Comparison of ENCODE assay signal across 12 cellular contexts in the genomic region with DNA sequence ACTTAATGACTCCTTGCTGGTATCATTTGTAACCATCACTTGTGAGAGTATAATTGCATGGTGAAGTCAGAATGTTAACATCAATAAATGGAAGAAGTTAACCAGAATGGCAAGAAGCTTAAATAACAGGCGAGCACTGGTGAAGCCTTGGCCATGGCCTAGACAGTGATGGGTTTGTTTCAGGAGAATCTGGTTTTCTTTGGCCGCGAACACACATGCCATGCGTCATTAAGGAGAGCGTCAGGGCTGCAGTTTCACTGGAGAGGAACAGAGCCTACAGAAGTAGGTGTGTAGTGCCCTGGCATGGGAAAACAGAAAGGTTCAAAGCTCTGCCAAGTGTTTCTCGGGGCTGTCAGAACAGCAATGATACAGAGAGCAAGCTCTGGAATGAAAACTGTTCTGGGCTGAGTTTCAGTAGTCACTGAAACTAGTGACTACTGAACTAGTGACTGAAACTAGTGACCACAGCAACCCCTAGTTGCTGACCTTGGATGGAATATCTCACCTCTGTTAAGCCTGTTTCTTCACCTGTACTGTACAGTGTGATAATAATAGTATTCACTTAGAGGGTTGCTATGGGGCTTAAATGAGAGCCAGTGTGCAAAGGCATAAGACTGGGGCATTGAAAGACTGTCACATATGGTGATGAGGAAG.
DNase-seq lines count a peak whose midpoint lies in the region; ATAC-seq lines count a peak whose summit lies in the region.
"Had no signal": no experiment of that assay in that cellular context is flagged by ENCODE, and none has a peak within 500 bp of the region (broad histone marks: within the 10 kb centered on the region; RNA-seq: fewer than 3 reads in every experiment).

No MANE protein-coding gene starts in this region.

- peaks cover 0 to 5% of the 10 kb centered on the region in 2 donors for H3K4me1 ChIP-seq in muscle layer of duodenum (ENCODE audit: control insufficient read depth in 1 of 2, insufficient read depth in 2 of 2, low read length in 2 of 2)

- H3K27me3 ChIP-seq in muscle layer of duodenum (ENCODE audit: low read depth, low read length), result no peaks in the 10 kb centered on the region
- H3K27me3 ChIP-seq: neutrophil had no signal

- ATAC-seq in GM18909 (IDR thresholded peaks at IDR 0.05; ENCODE audit: poor library complexity, unreplicated experiment), result peak; percentile 93
- peak; percentile 93 for ATAC-seq in GM21786 (IDR thresholded peaks at IDR 0.05; ENCODE audit: unreplicated experiment)
- ATAC-seq in HG03460 (IDR thresholded peaks at IDR 0.05; ENCODE audit: unreplicated experiment), result peak; percentile 87
- no peak for ATAC-seq in T-cell (replicated peaks in 1 of 4)

- DNase-seq in SIG-M5 (lab: John Stamatoyannopoulos, UW), result no peak
- no peak for DNase-seq in NCI-H526 treated with DMSO at 0.1 percent for 48 hours (lab: John Stamatoyannopoulos, UW)
- DNase-seq in NCI-H69 (lab: John Stamatoyannopoulos, UW), result no peak
- DNase-seq in T-cell, result no peak
- DNase-seq: activated naive CD8-positive, alpha-beta T cell treated with anti-CD3 and anti-CD28 coated beads, Interleukin-2, amount 10 ng/mL, durations not matched to agents 7 days and 5 days; DMS79 had no signal

- H3K27ac ChIP-seq in muscle layer of duodenum (ENCODE audit: low read length), result peak overlapping the region; percentile 61
- H3K27ac ChIP-seq: neutrophil had no signal

- H3K9me3 ChIP-seq in muscle layer of duodenum (ENCODE audit: control insufficient read depth in 1 of 2, low read length in 2 of 2), result no peaks in the 10 kb centered on the region
- H3K9me3 ChIP-seq: neutrophil had no signal

- POLR2A ChIA-PET in T-cell (lab: Charles Lee), result no interaction called here

- H3K4me3 Mint-ChIP-seq in T-cell, result no peak overlapping the region
- H3K4me3 Mint-ChIP-seq: activated naive CD8-positive, alpha-beta T cell treated with anti-CD3 and anti-CD28 coated beads, Interleukin-2, amount 10 ng/mL, durations not matched to agents 7 days and 5 days; IgD-negative memory B cell had no signal

- H3K27ac Mint-ChIP-seq in T-cell, result no peak overlapping the region
- H3K27ac Mint-ChIP-seq: activated naive CD8-positive, alpha-beta T cell treated with anti-CD3 and anti-CD28 coated beads, Interleukin-2, amount 10 ng/mL, durations not matched to agents 7 days and 5 days had no signal

- no peaks in the 10 kb centered on the region for H3K9me3 Mint-ChIP-seq in T-cell
- H3K9me3 Mint-ChIP-seq: activated naive CD8-positive, alpha-beta T cell treated with anti-CD3 and anti-CD28 coated beads, Interleukin-2, amount 10 ng/mL, durations not matched to agents 7 days and 5 days; IgD-negative memory B cell had no signal

- H3K4me1 Mint-ChIP-seq in T-cell, result no peaks in the 10 kb centered on the region

- peaks cover 58% of the 10 kb centered on the region for H3K36me3 Mint-ChIP-seq in T-cell

- peaks cover 31 to 35% of the 10 kb centered on the region in 2 donors for H3K36me3 ChIP-seq in muscle layer of duodenum (ENCODE audit: control insufficient read depth in 1 of 2, insufficient read depth in 2 of 2, low read length in 2 of 2)
- H3K36me3 ChIP-seq: neutrophil had no signal

- no peaks in the 10 kb centered on the region for H3K27me3 Mint-ChIP-seq in T-cell
- H3K27me3 Mint-ChIP-seq: activated naive CD8-positive, alpha-beta T cell treated with anti-CD3 and anti-CD28 coated beads, Interleukin-2, amount 10 ng/mL, durations not matched to agents 7 days and 5 days; IgD-negative memory B cell had no signal

- CTCF ChIA-PET in T-cell (lab: Charles Lee), result interaction anchor here in 1 of 2 donors (0.5 kb wide), 1 partner anchor 107 kb away, joined by 3 read pairs; no protein-coding TSS in a partner anchor

- no peak overlapping the region for H3K4me3 ChIP-seq in muscle layer of duodenum (ENCODE audit: low read depth in 1 of 2, low read length in 2 of 2)

Comparison
In these comparisons a context has a peak if more than half of its experiments do, and no peak if none do; other contexts are left out.
1. ATAC-seq: peak in GM18909 (single experiment), GM21786 (single experiment) and HG03460 (single experiment); none in T-cell (0 of 4).